10 cellular contexts compared by ENCODE assay signal in genomic region chr1:186620951-186621350, GRCh38. TPM values are rescaled to one million over a fixed set of nuclear protein-coding genes. Genes with fewer than 3 reads are reported as not detected.
DNase-seq lines count a peak whose midpoint lies in the region; ATAC-seq, FAIRE-seq and TF ChIP-seq lines count a peak whose summit lies in the region.
"Had no signal": no experiment of that assay in that cellular context is flagged by ENCODE, and none has a peak within 500 bp of the region (broad histone marks: within the 10 kb centered on the region; RNA-seq: fewer than 3 reads in every experiment).

No MANE protein-coding gene starts in this region.

- H3K27ac ChIP-seq in gastrocnemius medialis (no peak overlapping the region), WERI-Rb-1 (no peak overlapping the region)
- H3K27ac ChIP-seq: RWPE1 had no signal

- in situ Hi-C loops in gastrocnemius medialis (cut with MboI; ENCODE audit: low sequenced_read_pairs in 4 of 4): loop anchor here in 2 of 4 donors (25.0 kb wide), 1 partner anchor 366 kb away; no protein-coding TSS in a partner anchor

- FAIRE-seq in GM12892 (lab: Jason Lieb, UNC): no peak

- no peaks in the 10 kb centered on the region for H3K4me1 ChIP-seq in gastrocnemius medialis
- H3K4me1 ChIP-seq: Caco-2 had no signal

- H3K36me3 ChIP-seq in gastrocnemius medialis (no peaks in the 10 kb centered on the region), WERI-Rb-1 (no peaks in the 10 kb centered on the region)

- no peak for TF ChIP-seq POLR2A in gastrocnemius medialis (IDR thresholded peaks at IDR 0.05)
- TF ChIP-seq POLR2A in GM12892 (IDR thresholded peaks at IDR 0.05; ENCODE audit: low read depth, low read length): no peak

- no peaks in the 10 kb centered on the region for H3K27me3 ChIP-seq in gastrocnemius medialis
- H3K27me3 ChIP-seq in WERI-Rb-1 (ENCODE audit: insufficient read depth, low read depth, severe bottlenecking): no peaks in the 10 kb centered on the region

- H3K9me3 ChIP-seq in gastrocnemius medialis (no peaks in the 10 kb centered on the region), WERI-Rb-1 (ENCODE audit: severe bottlenecking) (no peaks in the 10 kb centered on the region)
- H3K9me3 ChIP-seq: Caco-2 had no signal

- no peak overlapping the region for H3K4me3 ChIP-seq in cardiac fibroblast (replicated peaks in 1 of 2; ENCODE audit: low read depth in 2 of 2, low read length in 2 of 2)
- H3K4me3 ChIP-seq in gastrocnemius medialis: no peak overlapping the region
- no peak overlapping the region for H3K4me3 ChIP-seq in WERI-Rb-1 (ENCODE audit: low read depth, low read length)

- TF ChIP-seq CTCF in cardiac fibroblast (IDR thresholded peaks at IDR 0.05; ENCODE audit: low read depth, low read length): no peak
- TF ChIP-seq CTCF in gastrocnemius medialis (IDR thresholded peaks at IDR 0.05 in 4 of 5, conservative IDR thresholded peaks at IDR 0.05 in 1 of 5): no peak
- TF ChIP-seq CTCF in WERI-Rb-1 (IDR thresholded peaks at IDR 0.05; ENCODE audit: low read depth, low read length): no peak

- DNase-seq in stimulated activated CD4-positive, alpha-beta T cell treated with anti-CD3 and anti-CD28 coated beads, Interleukin-15, amount 100 ng/mL, for 24 hours: peak; percentile 12
- no peak for DNase-seq in stimulated activated CD4-positive, alpha-beta T cell treated with anti-CD3 and anti-CD28 coated beads, Interleukin-2, amount 100 ng/mL, for 48 hours
- DNase-seq in NOMO-1 (lab: John Stamatoyannopoulos, UW; ENCODE audit: unreplicated experiment in 2 of 2) (peak; percentile 78 to 88), cardiac fibroblast (ENCODE audit: low read depth in 2 of 2) (peak; percentile 89), gastrocnemius medialis (no peak), WERI-Rb-1 (no peak), GM12892 (ENCODE audit: insufficient read length) (no peak)
- DNase-seq in stimulated activated naive CD4-positive, alpha-beta T cell (lab: John Stamatoyannopoulos, UW): no peak
- DNase-seq: Caco-2 had no signal

- ATAC-seq in gastrocnemius medialis: no peak

- intact Hi-C loops in gastrocnemius medialis (cut with DNase I; ENCODE audit: low total_unique reads): no loop called here

RNA-seq across cellular contexts. Expression of gene PTGS2, which starts 59.3 kb away (rescaled TPM):
- under 1 TPM in 3 of 4 donors, not detected in 1; 0.23 to 0.58 (median 0.25) TPM for total RNA-seq in gastrocnemius medialis
- 0.70 TPM for polyA plus RNA-seq in GM12892 (2012; ENCODE audit: missing spikeins)

Comparison
In these comparisons a context has a peak if more than half of its experiments do, and no peak if none do; other contexts are left out.
1. DNase-seq: peak in stimulated activated CD4-positive, alpha-beta T cell treated with anti-CD3 and anti-CD28 coated beads, Interleukin-15, amount 100 ng/mL, for 24 hours (single experiment), NOMO-1 (2 of 2) and cardiac fibroblast (2 of 2); none in stimulated activated CD4-positive, alpha-beta T cell treated with anti-CD3 and anti-CD28 coated beads, Interleukin-2, amount 100 ng/mL, for 48 hours (0 of 2), gastrocnemius medialis (0 of 2), WERI-Rb-1 (single experiment), GM12892 (single experiment) and stimulated activated naive CD4-positive, alpha-beta T cell (0 of 6).